In genomic region chr9:37221489-37222106, GRCh38 we compare ENCODE assay signal across 29 cellular contexts.
DNase-seq lines count a peak whose midpoint lies in the region; ATAC-seq, FAIRE-seq and TF ChIP-seq lines count a peak whose summit lies in the region.
"Had no signal": no experiment of that assay in that cellular context is flagged by ENCODE, and none has a peak within 500 bp of the region (broad histone marks: within the 10 kb centered on the region; RNA-seq: fewer than 3 reads in every experiment).

No MANE protein-coding gene starts in this region.

- peaks cover 0 to 4% of the 10 kb centered on the region in 2 experiments; a peak in 1 of 4 replicates for H3K36me3 ChIP-seq in GM12878 (ENCODE audit: control insufficient read depth in 2 of 2, insufficient read depth in 2 of 2, low read length in 1 of 2)
- H3K36me3 ChIP-seq: cardiac muscle cell, ovary, Peyer's patch, thyroid gland, vagina had no signal

- no peak for TF ChIP-seq EP300 in GM12878 (IDR thresholded peaks at IDR 0.05; ENCODE audit: borderline replicate concordance in 1 of 2, control insufficient read depth in 1 of 2, low read depth in 2 of 2, low read length in 2 of 2)

- peaks cover 25% of the 10 kb centered on the region for H3K79me2 ChIP-seq in GM12878 (ENCODE audit: control insufficient read depth, insufficient read depth, low read length)

- H4K20me1 ChIP-seq in GM12878 (ENCODE audit: control insufficient read depth, insufficient read depth) = no peaks in the 10 kb centered on the region

- peaks cover 0 to 5% of the 10 kb centered on the region in 2 donors for H3K36me3 Mint-ChIP-seq in activated T-cell treated with anti-CD3 and anti-CD28 coated beads, Interleukin-2, amount 50 U/mL, for 72 hours (ENCODE audit: insufficient read depth in 2 of 2)
- no peaks in the 10 kb centered on the region for H3K36me3 Mint-ChIP-seq in stimulated activated effector memory CD8-positive, alpha-beta T cell treated with anti-CD3 and anti-CD28 coated beads, Interleukin-12 subunit alpha, Interleukin-12 subunit beta, amount 100 ng/mL, for 72 hours

- H3K9ac ChIP-seq in GM12878 (ENCODE audit: control insufficient read depth, insufficient read depth, low read length) = no peak overlapping the region

- CTCF ChIA-PET in GM12878 (lab: Yijun Ruan, JAX) = interaction anchor here (0.6 to 1.4 kb wide), 5 partner anchors 8 to 226 kb away, joined by 3 to 4 read pairs (median 4); no protein-coding TSS in a partner anchor

- no peaks in the 10 kb centered on the region for H3K4me1 ChIP-seq in GM12878 (ENCODE audit: control insufficient read depth, insufficient read depth, low read length)
- H3K4me1 ChIP-seq: Peyer's patch, thyroid gland, vagina had no signal

- no peak overlapping the region for H3K27ac ChIP-seq in GM12878 (ENCODE audit: control insufficient read depth, insufficient read depth)
- H3K27ac ChIP-seq: cardiac muscle cell, coronary artery, ovary, Peyer's patch, skin epidermis, thyroid gland, vagina had no signal

- H3K27ac Mint-ChIP-seq in activated T-cell treated with anti-CD3 and anti-CD28 coated beads, Interleukin-2, amount 50 U/mL, for 72 hours = peak overlapping the region; percentile 98
- no peak overlapping the region for H3K27ac Mint-ChIP-seq in stimulated activated effector memory CD8-positive, alpha-beta T cell treated with anti-CD3 and anti-CD28 coated beads, Interleukin-12 subunit alpha, Interleukin-12 subunit beta, amount 100 ng/mL, for 72 hours
- H3K27ac Mint-ChIP-seq: activated T-helper 1 cell treated with anti-CD3 and anti-CD28 coated beads, Interleukin-12 subunit alpha, Interleukin-12 subunit beta, Interleukin-2, Interleukin-4 antibody, amounts not matched to agents 30 ng/mL and 10 ng/mL and 1 ng/mL, durations not matched to agents 14 hours and 24 hours and 36 hours; nephron progenitor cell had no signal

- SMC1A ChIA-PET in GM12878 (lab: Charles Lee; ENCODE audit: uncharacterized antibody, unreplicated experiment) = interaction anchor here (0.7 to 13.0 kb wide), 9 partner anchors 8 to 247 kb away, joined by 3 to 85 read pairs (median 3); no protein-coding TSS in a partner anchor

- H3K4me3 ChIP-seq in GM12878 = no peak overlapping the region
- H3K4me3 ChIP-seq: cardiac muscle cell, coronary artery, ovary, Peyer's patch, skin epidermis, thyroid gland, vagina had no signal

- BruUV-seq in GM12878 (replicated peaks; lab: Mats Ljungman, UMichigan) = no TSS peak

- H3K27me3 Mint-ChIP-seq in activated T-cell treated with anti-CD3 and anti-CD28 coated beads, Interleukin-2, amount 50 U/mL, for 72 hours (ENCODE audit: low read depth) = no peaks in the 10 kb centered on the region
- H3K27me3 Mint-ChIP-seq: CD8-positive, alpha-beta memory T cell had no signal

- POLR2A ChIA-PET in GM12878 (lab: Charles Lee) = interaction anchor here (0.6 to 1.6 kb wide), 3 partner anchors 9 to 203 kb away, joined by 3 to 5 read pairs (median 4); no protein-coding TSS in a partner anchor

- H3K9me3 ChIP-seq in GM12878 (replicated peaks; ENCODE audit: control insufficient read depth, insufficient read depth, low read length) = no peaks in the 10 kb centered on the region
- H3K9me3 ChIP-seq: ovary, Peyer's patch, thyroid gland, vagina had no signal

- peak overlapping the region in 1 of 2 donors; percentile 52 for H3K4me3 Mint-ChIP-seq in activated T-cell treated with anti-CD3 and anti-CD28 coated beads, Interleukin-2, amount 50 U/mL, for 72 hours
- no peak overlapping the region for H3K4me3 Mint-ChIP-seq in stimulated activated effector memory CD8-positive, alpha-beta T cell treated with anti-CD3 and anti-CD28 coated beads, Interleukin-12 subunit alpha, Interleukin-12 subunit beta, amount 100 ng/mL, for 72 hours
- H3K4me3 Mint-ChIP-seq: activated T-helper 1 cell treated with anti-CD3 and anti-CD28 coated beads, Interleukin-12 subunit alpha, Interleukin-12 subunit beta, Interleukin-2, Interleukin-4 antibody, amounts not matched to agents 30 ng/mL and 10 ng/mL and 1 ng/mL, durations not matched to agents 14 hours and 24 hours and 36 hours; CD8-positive, alpha-beta memory T cell; nephron progenitor cell had no signal

- H3K4me1 Mint-ChIP-seq in activated T-cell treated with anti-CD3 and anti-CD28 coated beads, Interleukin-2, amount 50 U/mL, for 72 hours (ENCODE audit: low read depth) = peaks cover 27% of the 10 kb centered on the region
- peaks cover 24% of the 10 kb centered on the region for H3K4me1 Mint-ChIP-seq in stimulated activated effector memory CD8-positive, alpha-beta T cell treated with anti-CD3 and anti-CD28 coated beads, Interleukin-12 subunit alpha, Interleukin-12 subunit beta, amount 100 ng/mL, for 72 hours
- H3K4me1 Mint-ChIP-seq: nephron progenitor cell had no signal

- FAIRE-seq in GM12878 (lab: Jason Lieb, UNC) = peak; percentile 38

- no peaks in the 10 kb centered on the region for H3K27me3 ChIP-seq in GM12878 (replicated peaks in 1 of 2; ENCODE audit: control insufficient read depth in 2 of 2, insufficient read depth in 2 of 2, low read length in 1 of 2)
- H3K27me3 ChIP-seq: cardiac muscle cell, ovary, Peyer's patch, thyroid gland, vagina had no signal

- no peak for TF ChIP-seq RAD21 in GM12878 (IDR thresholded peaks at IDR 0.05; ENCODE audit: insufficient read depth, low read depth, low read length)

- RAD21 ChIA-PET in GM12878 (lab: Charles Lee; ENCODE audit: unreplicated experiment) = interaction anchor here (0.7 to 1.9 kb wide), 5 partner anchors 10 to 226 kb away, joined by 3 to 6 read pairs (median 3); no protein-coding TSS in a partner anchor

- DNase-seq in activated T-cell treated with anti-CD3 and anti-CD28 coated beads, Interleukin-2, amount 50 U/mL, for 72 hours = no peak
- DNase-seq in activated T-cell treated with anti-CD3 and anti-CD28 coated beads for 4 hours = no peak
- no peak for DNase-seq in GM12878 (ENCODE audit: low read depth, low spot score)
- DNase-seq in stimulated activated effector memory CD8-positive, alpha-beta T cell treated with anti-CD3 and anti-CD28 coated beads, Interleukin-12 subunit alpha, Interleukin-12 subunit beta, amount 100 ng/mL, for 72 hours (ENCODE audit: low spot score in 2 of 2) = no peak
- DNase-seq in Right ventricle myocardium superior = no peak
- no peak for DNase-seq in GOT3 (lab: John Stamatoyannopoulos, UW)
- DNase-seq: activated CD4-positive, alpha-beta T cell treated with anti-CD3 and anti-CD28 coated beads, Interleukin-2, amount 50 U/mL, for 1 hour; aorta; CD8-positive, alpha-beta memory T cell; effector CD8-positive, alpha-beta T cell; hypothalamus; left cardiac atrium; NCI-H1436 treated with DMSO at 0.1 percent for 48 hours; NCI-H2107; NCI-H748 treated with DMSO at 0.1 percent for 48 hours; nephron progenitor cell; ovary; Peyer's patch; SIG-M5; stimulated activated CD8-positive, alpha-beta memory T cell treated with anti-CD3 and anti-CD28 coated beads, Interleukin-4, amount 100 ng/mL, for 48 hours; T-helper 9 cell; thyroid gland had no signal

- H3K9me3 Mint-ChIP-seq in activated T-cell treated with anti-CD3 and anti-CD28 coated beads, Interleukin-2, amount 50 U/mL, for 72 hours = peaks cover 0 to 1% of the 10 kb centered on the region in 2 donors
- no peaks in the 10 kb centered on the region for H3K9me3 Mint-ChIP-seq in stimulated activated effector memory CD8-positive, alpha-beta T cell treated with anti-CD3 and anti-CD28 coated beads, Interleukin-12 subunit alpha, Interleukin-12 subunit beta, amount 100 ng/mL, for 72 hours
- H3K9me3 Mint-ChIP-seq: activated T-helper 1 cell treated with anti-CD3 and anti-CD28 coated beads, Interleukin-12 subunit alpha, Interleukin-12 subunit beta, Interleukin-2, Interleukin-4 antibody, amounts not matched to agents 30 ng/mL and 10 ng/mL and 1 ng/mL, durations not matched to agents 14 hours and 24 hours and 36 hours; CD8-positive, alpha-beta memory T cell; nephron progenitor cell had no signal

- no peak overlapping the region for H3K4me2 ChIP-seq in GM12878 (ENCODE audit: control insufficient read depth, insufficient read depth)

- intact Hi-C loops in GM12878 (cut with micrococcal nuclease; ENCODE audit: unreplicated experiment) (no loop called here), Right ventricle myocardium superior (cut with DNase I) (no loop called here)

- TF ChIP-seq POLR2A in GM12878 (IDR thresholded peaks at IDR 0.05; ENCODE audit: low read depth, low read length) = no peak

- no peak for TF ChIP-seq CTCF in GM12878 (IDR thresholded peaks at IDR 0.05 in 2 of 3, conservative IDR thresholded peaks at IDR 0.05 in 1 of 3; ENCODE audit: control insufficient read depth in 2 of 3, extremely low read depth in 1 of 3, insufficient read depth in 1 of 3, low read depth in 3 of 3, low read length in 3 of 3)

- 88% methylated on average over 1 of the region's 1 CpG for WGBS in GM12878 (ENCODE audit: insufficient coverage, insufficient replicate concordance, low lambda C conversion rate, missing lambda C conversion rate)

- peak; percentile 29 to 67 for ATAC-seq in activated T-cell treated with anti-CD3 and anti-CD28 coated beads, Interleukin-2, amount 50 U/mL, for 72 hours (replicated peaks in 1 of 2)
- ATAC-seq in GM19452 (IDR thresholded peaks at IDR 0.05; ENCODE audit: unreplicated experiment) (peak; percentile 67), GM12878 (peak; percentile 82), HG03521 (IDR thresholded peaks at IDR 0.05; ENCODE audit: unreplicated experiment) (no peak), Right ventricle myocardium superior (ENCODE audit: poor library complexity) (no peak)
- ATAC-seq in stimulated activated effector memory CD8-positive, alpha-beta T cell treated with anti-CD3 and anti-CD28 coated beads, Interleukin-12 subunit alpha, Interleukin-12 subunit beta, amount 100 ng/mL, for 72 hours = peak; percentile 49

- no peak overlapping the region for H2AFZ ChIP-seq in GM12878 (ENCODE audit: control insufficient read depth, low read depth, low read length)

- in situ Hi-C loops in GM12878 (cut with MboI) = no loop called here

Comparison
In these comparisons a context has a peak if more than half of its experiments do, and no peak if none do; other contexts are left out.
1. ATAC-seq: peak in activated T-cell treated with anti-CD3 and anti-CD28 coated beads, Interleukin-2, amount 50 U/mL, for 72 hours (2 of 2), GM19452 (single experiment), GM12878 (single experiment) and stimulated activated effector memory CD8-positive, alpha-beta T cell treated with anti-CD3 and anti-CD28 coated beads, Interleukin-12 subunit alpha, Interleukin-12 subunit beta, amount 100 ng/mL, for 72 hours (single experiment); none in HG03521 (single experiment) and Right ventricle myocardium superior (single experiment).